Comparison of ENCODE assay signal across 1 cellular context in the genomic region with DNA sequence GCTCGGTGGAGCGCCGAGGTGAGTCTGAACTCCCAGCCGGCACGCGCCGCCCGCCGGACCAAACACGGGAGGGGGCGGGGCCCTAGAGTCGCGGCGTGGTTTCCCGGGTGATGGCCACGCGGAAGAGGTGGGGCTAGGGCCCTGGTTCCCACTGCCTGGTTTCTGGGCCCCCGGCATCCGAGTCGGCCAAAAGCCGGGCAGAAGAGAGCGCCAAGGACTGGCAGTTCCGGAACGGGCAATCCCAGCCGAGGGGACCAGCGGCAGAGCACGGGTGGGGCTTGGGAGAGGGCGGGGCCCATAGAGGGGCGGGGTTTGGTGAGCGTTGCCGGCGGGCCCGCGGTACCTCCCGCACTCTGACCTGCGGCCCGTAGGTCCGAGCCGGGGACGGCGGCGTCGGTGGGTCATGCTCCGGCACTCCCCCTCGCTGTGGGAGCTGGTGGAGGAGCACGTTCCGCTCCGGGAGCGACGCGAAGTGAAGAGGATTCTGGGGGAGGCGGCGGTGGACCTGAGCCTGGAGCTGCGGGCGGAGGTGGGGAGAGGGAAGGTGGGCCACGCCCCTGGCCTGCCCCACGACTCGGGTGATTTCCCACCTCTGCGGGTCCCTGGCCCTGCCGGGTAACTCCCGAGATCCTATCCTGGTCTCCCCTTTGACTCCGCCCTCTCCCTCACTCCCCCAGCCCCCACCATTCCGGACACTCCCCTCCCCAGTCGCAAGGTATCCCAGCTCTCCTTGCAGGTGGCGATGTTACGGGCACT.
TF ChIP-seq lines count a peak whose summit lies in the region.

A gene (plus strand): TSS at position 124 of the 756 bp plus-strand sequence. CDS start 280 bp downstream, at position 404.

TF ChIP-seq in HepG2, 621 proteins besides CTCF, POLR2A, EP300 and RAD21 (continued from another document and continues in another):
- peak; percentile 69; the same call in 1 of the 2 replicates for TF ChIP-seq ISL2 (CRISPR knock-in tag; IDR thresholded peaks at IDR 0.05)
- TF ChIP-seq, protein P1, sequence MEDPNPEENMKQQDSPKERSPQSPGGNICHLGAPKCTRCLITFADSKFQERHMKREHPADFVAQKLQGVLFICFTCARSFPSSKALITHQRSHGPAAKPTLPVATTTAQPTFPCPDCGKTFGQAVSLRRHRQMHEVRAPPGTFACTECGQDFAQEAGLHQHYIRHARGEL (CRISPR knock-in tag; IDR thresholded peaks at IDR 0.05) = no peak
- TF ChIP-seq YEATS2 (CRISPR knock-in tag; IDR thresholded peaks at IDR 0.05; ENCODE audit: borderline replicate concordance) = peak; percentile 19; the same call in 1 of the 2 replicates
- TF ChIP-seq, protein P2, sequence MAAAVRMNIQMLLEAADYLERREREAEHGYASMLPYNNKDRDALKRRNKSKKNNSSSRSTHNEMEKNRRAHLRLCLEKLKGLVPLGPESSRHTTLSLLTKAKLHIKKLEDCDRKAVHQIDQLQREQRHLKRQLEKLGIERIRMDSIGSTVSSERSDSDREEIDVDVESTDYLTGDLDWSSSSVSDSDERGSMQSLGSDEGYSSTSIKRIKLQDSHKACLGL (CRISPR knock-in tag; IDR thresholded peaks at IDR 0.05) = peak; percentile 70; the same call in 1 of the 2 replicates
- peak; percentile 38 for TF ChIP-seq HNRNPH1 (optimal IDR thresholded peaks at IDR 0.05; ENCODE audit: low read depth, low read length)
- TF ChIP-seq AGO2 (optimal IDR thresholded peaks at IDR 0.05; ENCODE audit: low read depth, low read length) = peak; percentile 98
- no peak for TF ChIP-seq NR2F6 (IDR thresholded peaks at IDR 0.05)
- no peak; the same call in 1 of the 2 replicates for TF ChIP-seq NR2F6 (CRISPR knock-in tag; IDR thresholded peaks at IDR 0.05)
- peak; percentile 29; the same call in 1 of the 2 replicates for TF ChIP-seq MAZ (IDR thresholded peaks at IDR 0.05; ENCODE audit: borderline replicate concordance, low read depth, low read length)
- peak; percentile 70; the same call in 1 of the 2 replicates for TF ChIP-seq MAZ (CRISPR knock-in tag; IDR thresholded peaks at IDR 0.05; ENCODE audit: low read depth)
- TF ChIP-seq ZNF788 (CRISPR knock-in tag; IDR thresholded peaks at IDR 0.05; ENCODE audit: borderline replicate concordance) = peak; percentile 68; the same call in 1 of the 2 replicates
- 0 out of 2 replicates have a peak, but pooled peaks have one; percentile 71 for TF ChIP-seq RARG (CRISPR knock-in tag; IDR thresholded peaks at IDR 0.05; ENCODE audit: low read depth)
- TF ChIP-seq, protein P3, sequence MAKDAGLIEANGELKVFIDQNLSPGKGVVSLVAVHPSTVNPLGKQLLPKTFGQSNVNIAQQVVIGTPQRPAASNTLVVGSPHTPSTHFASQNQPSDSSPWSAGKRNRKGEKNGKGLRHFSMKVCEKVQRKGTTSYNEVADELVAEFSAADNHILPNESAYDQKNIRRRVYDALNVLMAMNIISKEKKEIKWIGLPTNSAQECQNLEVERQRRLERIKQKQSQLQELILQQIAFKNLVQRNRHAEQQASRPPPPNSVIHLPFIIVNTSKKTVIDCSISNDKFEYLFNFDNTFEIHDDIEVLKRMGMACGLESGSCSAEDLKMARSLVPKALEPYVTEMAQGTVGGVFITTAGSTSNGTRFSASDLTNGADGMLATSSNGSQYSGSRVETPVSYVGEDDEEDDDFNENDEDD (CRISPR knock-in tag; IDR thresholded peaks at IDR 0.05; ENCODE audit: borderline replicate concordance) = peak; percentile 27; the same call in 1 of the 2 replicates
- TF ChIP-seq TARDBP (CRISPR knock-in tag; IDR thresholded peaks at IDR 0.05) = 0 out of 2 replicates have a peak, but pooled peaks have one; percentile 12
- TF ChIP-seq, protein P4, sequence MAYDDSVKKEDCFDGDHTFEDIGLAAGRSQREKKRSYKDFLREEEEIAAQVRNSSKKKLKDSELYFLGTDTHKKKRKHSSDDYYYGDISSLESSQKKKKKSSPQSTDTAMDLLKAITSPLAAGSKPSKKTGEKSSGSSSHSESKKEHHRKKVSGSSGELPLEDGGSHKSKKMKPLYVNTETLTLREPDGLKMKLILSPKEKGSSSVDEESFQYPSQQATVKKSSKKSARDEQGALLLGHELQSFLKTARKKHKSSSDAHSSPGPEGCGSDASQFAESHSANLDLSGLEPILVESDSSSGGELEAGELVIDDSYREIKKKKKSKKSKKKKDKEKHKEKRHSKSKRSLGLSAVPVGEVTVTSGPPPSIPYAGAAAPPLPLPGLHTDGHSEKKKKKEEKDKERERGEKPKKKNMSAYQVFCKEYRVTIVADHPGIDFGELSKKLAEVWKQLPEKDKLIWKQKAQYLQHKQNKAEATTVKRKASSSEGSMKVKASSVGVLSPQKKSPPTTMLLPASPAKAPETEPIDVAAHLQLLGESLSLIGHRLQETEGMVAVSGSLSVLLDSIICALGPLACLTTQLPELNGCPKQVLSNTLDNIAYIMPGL (CRISPR knock-in tag; IDR thresholded peaks at IDR 0.05; ENCODE audit: borderline replicate concordance in 1 of 2, low read depth in 1 of 2) = peak; percentile 52 to 82
- TF ChIP-seq MTA1 (CRISPR knock-in tag; IDR thresholded peaks at IDR 0.05; ENCODE audit: borderline replicate concordance) = peak; percentile 47; the same call in 1 of the 2 replicates
- TF ChIP-seq, protein P5, sequence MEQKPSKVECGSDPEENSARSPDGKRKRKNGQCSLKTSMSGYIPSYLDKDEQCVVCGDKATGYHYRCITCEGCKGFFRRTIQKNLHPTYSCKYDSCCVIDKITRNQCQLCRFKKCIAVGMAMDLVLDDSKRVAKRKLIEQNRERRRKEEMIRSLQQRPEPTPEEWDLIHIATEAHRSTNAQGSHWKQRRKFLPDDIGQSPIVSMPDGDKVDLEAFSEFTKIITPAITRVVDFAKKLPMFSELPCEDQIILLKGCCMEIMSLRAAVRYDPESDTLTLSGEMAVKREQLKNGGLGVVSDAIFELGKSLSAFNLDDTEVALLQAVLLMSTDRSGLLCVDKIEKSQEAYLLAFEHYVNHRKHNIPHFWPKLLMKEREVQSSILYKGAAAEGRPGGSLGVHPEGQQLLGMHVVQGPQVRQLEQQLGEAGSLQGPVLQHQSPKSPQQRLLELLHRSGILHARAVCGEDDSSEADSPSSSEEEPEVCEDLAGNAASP (CRISPR knock-in tag; IDR thresholded peaks at IDR 0.05; ENCODE audit: borderline replicate concordance) = 0 out of 2 replicates have a peak, but pooled peaks have one; percentile 11
- TF ChIP-seq, protein P6, sequence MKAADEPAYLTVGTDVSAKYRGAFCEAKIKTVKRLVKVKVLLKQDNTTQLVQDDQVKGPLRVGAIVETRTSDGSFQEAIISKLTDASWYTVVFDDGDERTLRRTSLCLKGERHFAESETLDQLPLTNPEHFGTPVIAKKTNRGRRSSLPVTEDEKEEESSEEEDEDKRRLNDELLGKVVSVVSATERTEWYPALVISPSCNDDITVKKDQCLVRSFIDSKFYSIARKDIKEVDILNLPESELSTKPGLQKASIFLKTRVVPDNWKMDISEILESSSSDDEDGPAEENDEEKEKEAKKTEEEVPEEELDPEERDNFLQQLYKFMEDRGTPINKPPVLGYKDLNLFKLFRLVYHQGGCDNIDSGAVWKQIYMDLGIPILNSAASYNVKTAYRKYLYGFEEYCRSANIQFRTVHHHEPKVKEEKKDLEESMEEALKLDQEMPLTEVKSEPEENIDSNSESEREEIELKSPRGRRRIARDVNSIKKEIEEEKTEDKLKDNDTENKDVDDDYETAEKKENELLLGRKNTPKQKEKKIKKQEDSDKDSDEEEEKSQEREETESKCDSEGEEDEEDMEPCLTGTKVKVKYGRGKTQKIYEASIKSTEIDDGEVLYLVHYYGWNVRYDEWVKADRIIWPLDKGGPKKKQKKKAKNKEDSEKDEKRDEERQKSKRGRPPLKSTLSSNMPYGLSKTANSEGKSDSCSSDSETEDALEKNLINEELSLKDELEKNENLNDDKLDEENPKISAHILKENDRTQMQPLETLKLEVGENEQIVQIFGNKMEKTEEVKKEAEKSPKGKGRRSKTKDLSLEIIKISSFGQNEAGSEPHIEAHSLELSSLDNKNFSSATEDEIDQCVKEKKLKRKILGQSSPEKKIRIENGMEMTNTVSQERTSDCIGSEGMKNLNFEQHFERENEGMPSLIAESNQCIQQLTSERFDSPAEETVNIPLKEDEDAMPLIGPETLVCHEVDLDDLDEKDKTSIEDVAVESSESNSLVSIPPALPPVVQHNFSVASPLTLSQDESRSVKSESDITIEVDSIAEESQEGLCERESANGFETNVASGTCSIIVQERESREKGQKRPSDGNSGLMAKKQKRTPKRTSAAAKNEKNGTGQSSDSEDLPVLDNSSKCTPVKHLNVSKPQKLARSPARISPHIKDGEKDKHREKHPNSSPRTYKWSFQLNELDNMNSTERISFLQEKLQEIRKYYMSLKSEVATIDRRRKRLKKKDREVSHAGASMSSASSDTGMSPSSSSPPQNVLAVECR (CRISPR knock-in tag; IDR thresholded peaks at IDR 0.05; ENCODE audit: borderline replicate concordance) = peak; percentile 91; the same call in 1 of the 2 replicates
- no peak for TF ChIP-seq SMARCE1 (IDR thresholded peaks at IDR 0.05; ENCODE audit: borderline replicate concordance)
- no peak for TF ChIP-seq SP1 (IDR thresholded peaks at IDR 0.05)
- peak; percentile 63 for TF ChIP-seq SP1 (CRISPR knock-in tag; IDR thresholded peaks at IDR 0.05)
- TF ChIP-seq RFX3 (CRISPR knock-in tag; IDR thresholded peaks at IDR 0.05) = peak; percentile 72
- no peak for TF ChIP-seq RORA (CRISPR knock-in tag; IDR thresholded peaks at IDR 0.05)
- TF ChIP-seq, protein P7, sequence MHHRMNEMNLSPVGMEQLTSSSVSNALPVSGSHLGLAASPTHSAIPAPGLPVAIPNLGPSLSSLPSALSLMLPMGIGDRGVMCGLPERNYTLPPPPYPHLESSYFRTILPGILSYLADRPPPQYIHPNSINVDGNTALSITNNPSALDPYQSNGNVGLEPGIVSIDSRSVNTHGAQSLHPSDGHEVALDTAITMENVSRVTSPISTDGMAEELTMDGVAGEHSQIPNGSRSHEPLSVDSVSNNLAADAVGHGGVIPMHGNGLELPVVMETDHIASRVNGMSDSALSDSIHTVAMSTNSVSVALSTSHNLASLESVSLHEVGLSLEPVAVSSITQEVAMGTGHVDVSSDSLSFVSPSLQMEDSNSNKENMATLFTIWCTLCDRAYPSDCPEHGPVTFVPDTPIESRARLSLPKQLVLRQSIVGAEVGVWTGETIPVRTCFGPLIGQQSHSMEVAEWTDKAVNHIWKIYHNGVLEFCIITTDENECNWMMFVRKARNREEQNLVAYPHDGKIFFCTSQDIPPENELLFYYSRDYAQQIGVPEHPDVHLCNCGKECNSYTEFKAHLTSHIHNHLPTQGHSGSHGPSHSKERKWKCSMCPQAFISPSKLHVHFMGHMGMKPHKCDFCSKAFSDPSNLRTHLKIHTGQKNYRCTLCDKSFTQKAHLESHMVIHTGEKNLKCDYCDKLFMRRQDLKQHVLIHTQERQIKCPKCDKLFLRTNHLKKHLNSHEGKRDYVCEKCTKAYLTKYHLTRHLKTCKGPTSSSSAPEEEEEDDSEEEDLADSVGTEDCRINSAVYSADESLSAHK (CRISPR knock-in tag; IDR thresholded peaks at IDR 0.05; ENCODE audit: borderline replicate concordance) = no peak
- peak; percentile 9 for TF ChIP-seq SKI (IDR thresholded peaks at IDR 0.05; ENCODE audit: partially characterized antibody)
- TF ChIP-seq GLI4 (CRISPR knock-in tag; IDR thresholded peaks at IDR 0.05; ENCODE audit: borderline replicate concordance) = no peak
- peak; percentile 84; the same call in 1 of the 2 replicates for TF ChIP-seq ZNF563 (CRISPR knock-in tag; IDR thresholded peaks at IDR 0.05)
- TF ChIP-seq, protein P8, sequence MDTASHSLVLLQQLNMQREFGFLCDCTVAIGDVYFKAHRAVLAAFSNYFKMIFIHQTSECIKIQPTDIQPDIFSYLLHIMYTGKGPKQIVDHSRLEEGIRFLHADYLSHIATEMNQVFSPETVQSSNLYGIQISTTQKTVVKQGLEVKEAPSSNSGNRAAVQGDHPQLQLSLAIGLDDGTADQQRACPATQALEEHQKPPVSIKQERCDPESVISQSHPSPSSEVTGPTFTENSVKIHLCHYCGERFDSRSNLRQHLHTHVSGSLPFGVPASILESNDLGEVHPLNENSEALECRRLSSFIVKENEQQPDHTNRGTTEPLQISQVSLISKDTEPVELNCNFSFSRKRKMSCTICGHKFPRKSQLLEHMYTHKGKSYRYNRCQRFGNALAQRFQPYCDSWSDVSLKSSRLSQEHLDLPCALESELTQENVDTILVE (CRISPR knock-in tag; IDR thresholded peaks at IDR 0.05) = peak; percentile 20; the same call in 1 of the 2 replicates
- TF ChIP-seq SP2 (CRISPR knock-in tag; IDR thresholded peaks at IDR 0.05) = 0 out of 2 replicates have a peak, but pooled peaks have one; percentile 42
- no peak for TF ChIP-seq NFYC (CRISPR knock-in tag; IDR thresholded peaks at IDR 0.05)
- no peak for TF ChIP-seq ZNF577 (CRISPR knock-in tag; IDR thresholded peaks at IDR 0.05; ENCODE audit: borderline replicate concordance, low read depth)
- TF ChIP-seq, protein P9, sequence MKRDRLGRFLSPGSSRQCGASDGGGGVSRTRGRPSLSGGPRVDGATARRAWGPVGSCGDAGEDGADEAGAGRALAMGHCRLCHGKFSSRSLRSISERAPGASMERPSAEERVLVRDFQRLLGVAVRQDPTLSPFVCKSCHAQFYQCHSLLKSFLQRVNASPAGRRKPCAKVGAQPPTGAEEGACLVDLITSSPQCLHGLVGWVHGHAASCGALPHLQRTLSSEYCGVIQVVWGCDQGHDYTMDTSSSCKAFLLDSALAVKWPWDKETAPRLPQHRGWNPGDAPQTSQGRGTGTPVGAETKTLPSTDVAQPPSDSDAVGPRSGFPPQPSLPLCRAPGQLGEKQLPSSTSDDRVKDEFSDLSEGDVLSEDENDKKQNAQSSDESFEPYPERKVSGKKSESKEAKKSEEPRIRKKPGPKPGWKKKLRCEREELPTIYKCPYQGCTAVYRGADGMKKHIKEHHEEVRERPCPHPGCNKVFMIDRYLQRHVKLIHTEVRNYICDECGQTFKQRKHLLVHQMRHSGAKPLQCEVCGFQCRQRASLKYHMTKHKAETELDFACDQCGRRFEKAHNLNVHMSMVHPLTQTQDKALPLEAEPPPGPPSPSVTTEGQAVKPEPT (CRISPR knock-in tag; IDR thresholded peaks at IDR 0.05; ENCODE audit: low read depth) = no peak
- no peak for TF ChIP-seq PAX8 (CRISPR knock-in tag; IDR thresholded peaks at IDR 0.05; ENCODE audit: borderline replicate concordance)
- TF ChIP-seq, protein P10, sequence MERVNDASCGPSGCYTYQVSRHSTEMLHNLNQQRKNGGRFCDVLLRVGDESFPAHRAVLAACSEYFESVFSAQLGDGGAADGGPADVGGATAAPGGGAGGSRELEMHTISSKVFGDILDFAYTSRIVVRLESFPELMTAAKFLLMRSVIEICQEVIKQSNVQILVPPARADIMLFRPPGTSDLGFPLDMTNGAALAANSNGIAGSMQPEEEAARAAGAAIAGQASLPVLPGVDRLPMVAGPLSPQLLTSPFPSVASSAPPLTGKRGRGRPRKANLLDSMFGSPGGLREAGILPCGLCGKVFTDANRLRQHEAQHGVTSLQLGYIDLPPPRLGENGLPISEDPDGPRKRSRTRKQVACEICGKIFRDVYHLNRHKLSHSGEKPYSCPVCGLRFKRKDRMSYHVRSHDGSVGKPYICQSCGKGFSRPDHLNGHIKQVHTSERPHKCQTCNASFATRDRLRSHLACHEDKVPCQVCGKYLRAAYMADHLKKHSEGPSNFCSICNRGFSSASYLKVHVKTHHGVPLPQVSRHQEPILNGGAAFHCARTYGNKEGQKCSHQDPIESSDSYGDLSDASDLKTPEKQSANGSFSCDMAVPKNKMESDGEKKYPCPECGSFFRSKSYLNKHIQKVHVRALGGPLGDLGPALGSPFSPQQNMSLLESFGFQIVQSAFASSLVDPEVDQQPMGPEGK (CRISPR knock-in tag; IDR thresholded peaks at IDR 0.05) = peak; percentile 64
- peak; percentile 60 for TF ChIP-seq HNRNPK (IDR thresholded peaks at IDR 0.05; ENCODE audit: low read depth, low read length, poor library complexity, severe bottlenecking)
- TF ChIP-seq HCFC1 (IDR thresholded peaks at IDR 0.05; ENCODE audit: low read depth, low read length) = no peak
- no peak for TF ChIP-seq SUZ12 (IDR thresholded peaks at IDR 0.05; ENCODE audit: low read depth, low read length)
